In genomic region chr2:181106229-181106628, GRCh38 we compare ENCODE assay signal across 10 cellular contexts.
A peak's percentile ranks its signal among the peaks of the same experiment; 100 is the strongest.
DNase-seq lines count a peak whose midpoint lies in the region; TF ChIP-seq lines count a peak whose summit lies in the region.
"Had no signal": no experiment of that assay in that cellular context is flagged by ENCODE, and none has a peak within 500 bp of the region (broad histone marks: within the 10 kb centered on the region; RNA-seq: fewer than 3 reads in every experiment).

No MANE protein-coding gene starts in this region.

- H2BK5ac ChIP-seq in mesenchymal stem cell (ENCODE audit: low read depth, low read length, poor library complexity, severe bottlenecking): no peak overlapping the region

- no peak overlapping the region for H3K4me3 Mint-ChIP-seq in chondrocyte (ENCODE audit: unreplicated experiment)
- H3K4me3 Mint-ChIP-seq: nephron had no signal

- peak; percentile 62 for DNase-seq in NCI-H748 (lab: John Stamatoyannopoulos, UW; ENCODE audit: unreplicated experiment)
- no peak for DNase-seq in NCI-H748 treated with DMSO at 0.1 percent for 48 hours (lab: John Stamatoyannopoulos, UW)
- DNase-seq in HCEC 1CT: peak; percentile 35
- peak; percentile 48 for DNase-seq in WERI-Rb-1
- peak; percentile 20 for DNase-seq in mesenchymal stem cell
- no peak for DNase-seq in chondrocyte (ENCODE audit: low spot score)
- no peak for DNase-seq in SHP77 (lab: John Stamatoyannopoulos, UW)
- DNase-seq in sigmoid colon: no peak
- DNase-seq: activated CD4-positive, CD25-positive, alpha-beta regulatory T cell had no signal

- H2BK12ac ChIP-seq in mesenchymal stem cell (ENCODE audit: low read length in 2 of 2): no peak overlapping the region

- no peak overlapping the region for H3K27ac Mint-ChIP-seq in chondrocyte (ENCODE audit: unreplicated experiment)

- H2AFZ ChIP-seq in mesenchymal stem cell (ENCODE audit: low read depth, low read length): no peak overlapping the region

- no peaks in the 10 kb centered on the region for H3K36me3 Mint-ChIP-seq in chondrocyte (ENCODE audit: low read depth)

- no peak overlapping the region for H3K4ac ChIP-seq in mesenchymal stem cell (ENCODE audit: low read depth in 1 of 2, low read length in 2 of 2)

- no peak overlapping the region for H2AK5ac ChIP-seq in mesenchymal stem cell (ENCODE audit: low read length, severe bottlenecking)

- H3K9me3 ChIP-seq in WERI-Rb-1 (ENCODE audit: severe bottlenecking) (no peaks in the 10 kb centered on the region), mesenchymal stem cell (ENCODE audit: control insufficient read depth, low read length) (no peaks in the 10 kb centered on the region), sigmoid colon (no peaks in the 10 kb centered on the region)

- no peak overlapping the region for H3K4me2 ChIP-seq in mesenchymal stem cell (ENCODE audit: low read length, poor library complexity, severe bottlenecking)

- H3K9me3 Mint-ChIP-seq in chondrocyte (ENCODE audit: low read depth): no peaks in the 10 kb centered on the region
- H3K9me3 Mint-ChIP-seq: nephron had no signal

- H2BK15ac ChIP-seq in mesenchymal stem cell (ENCODE audit: low read depth, poor library complexity, severe bottlenecking): no peak overlapping the region

- no peak overlapping the region for H4K91ac ChIP-seq in mesenchymal stem cell (ENCODE audit: low read length)

- H3K23ac ChIP-seq in mesenchymal stem cell (ENCODE audit: low read length in 2 of 2): no peak overlapping the region

- no peak overlapping the region for H2BK120ac ChIP-seq in mesenchymal stem cell (ENCODE audit: low read depth, low read length)

- no peak overlapping the region for H3K18ac ChIP-seq in mesenchymal stem cell (ENCODE audit: low read depth in 1 of 2, low read length in 2 of 2)

- no peak overlapping the region for H3K14ac ChIP-seq in mesenchymal stem cell (ENCODE audit: low read length in 2 of 2)

- no peak overlapping the region for H3K9ac ChIP-seq in mesenchymal stem cell (ENCODE audit: low read length)

- intact Hi-C loops in sigmoid colon (cut with DNase I): loop anchor here (10.0 kb wide), 1 partner anchor 359 kb away; no protein-coding TSS in a partner anchor

- no peaks in the 10 kb centered on the region for H3K27me3 Mint-ChIP-seq in chondrocyte (ENCODE audit: low read depth)

- no peak for TF ChIP-seq POLR2A in sigmoid colon (IDR thresholded peaks at IDR 0.05)

- WGBS in mesenchymal stem cell: 81% methylated on average over 2 of the region's 2 CpGs
- 80 to 81% methylated on average over 2 of the region's 2 CpGs for WGBS in sigmoid colon, 2 donors

- H3K4me1 ChIP-seq in mesenchymal stem cell (ENCODE audit: control insufficient read depth, insufficient read depth, low read depth, low read length): peaks cover 3% of the 10 kb centered on the region
- H3K4me1 ChIP-seq in sigmoid colon: no peaks in the 10 kb centered on the region

- H3K79me1 ChIP-seq in mesenchymal stem cell (replicated peaks; ENCODE audit: low read length, poor library complexity, severe bottlenecking): no peaks in the 10 kb centered on the region

- H3K36me3 ChIP-seq in WERI-Rb-1 (no peaks in the 10 kb centered on the region), mesenchymal stem cell (ENCODE audit: control insufficient read depth in 1 of 2, insufficient read depth in 2 of 2, low read depth in 1 of 2, low read length in 2 of 2) (no peaks in the 10 kb centered on the region), sigmoid colon (no peaks in the 10 kb centered on the region)

- H3K27ac ChIP-seq in WERI-Rb-1 (no peak overlapping the region), mesenchymal stem cell (ENCODE audit: low read length, poor library complexity, severe bottlenecking) (no peak overlapping the region), sigmoid colon (no peak overlapping the region)

- no peak overlapping the region for H4K8ac ChIP-seq in mesenchymal stem cell (ENCODE audit: low read length)

- H3K4me1 Mint-ChIP-seq in chondrocyte (ENCODE audit: low read depth): peaks cover 15% of the 10 kb centered on the region

- H3K27me3 ChIP-seq in WERI-Rb-1 (ENCODE audit: insufficient read depth, low read depth, severe bottlenecking): no peaks in the 10 kb centered on the region
- H3K27me3 ChIP-seq in mesenchymal stem cell (ENCODE audit: control insufficient read depth in 1 of 2, insufficient read depth in 1 of 2, low read length in 2 of 2): no peaks in the 10 kb centered on the region
- H3K27me3 ChIP-seq in sigmoid colon: no peaks in the 10 kb centered on the region

- H3K4me3 ChIP-seq in WERI-Rb-1 (ENCODE audit: low read depth, low read length) (no peak overlapping the region), mesenchymal stem cell (ENCODE audit: insufficient read depth in 1 of 2, low read depth in 1 of 2, low read length in 2 of 2) (no peak overlapping the region), sigmoid colon (no peak overlapping the region)

- TF ChIP-seq CTCF in WERI-Rb-1 (IDR thresholded peaks at IDR 0.05; ENCODE audit: low read depth, low read length) (no peak), chondrocyte (IDR thresholded peaks at IDR 0.05) (no peak), sigmoid colon (IDR thresholded peaks at IDR 0.05) (no peak)

- no peak for TF ChIP-seq EP300 in sigmoid colon (IDR thresholded peaks at IDR 0.05)

Comparison
In these comparisons a context has a peak if more than half of its experiments do, and no peak if none do; other contexts are left out.
1. DNase-seq: peak in NCI-H748 (single experiment), HCEC 1CT (single experiment), WERI-Rb-1 (single experiment) and mesenchymal stem cell (single experiment); none in NCI-H748 treated with DMSO at 0.1 percent for 48 hours (single experiment), chondrocyte (single experiment), SHP77 (0 of 2) and sigmoid colon (single experiment).